22 cellular contexts compared by ENCODE assay signal in genomic region chr20:33604991-33605370, GRCh38. TPM values are rescaled to one million over a fixed set of nuclear protein-coding genes. Genes with fewer than 3 reads are reported as not detected.
A peak's percentile ranks its signal among the peaks of the same experiment; 100 is the strongest.
DNase-seq lines count a peak whose midpoint lies in the region; ATAC-seq, FAIRE-seq and TF ChIP-seq lines count a peak whose summit lies in the region.
"Had no signal": no experiment of that assay in that cellular context is flagged by ENCODE, and none has a peak within 500 bp of the region (broad histone marks: within the 10 kb centered on the region; RNA-seq: fewer than 3 reads in every experiment).

No MANE protein-coding gene starts in this region.

- peaks cover 51% of the 10 kb centered on the region for H3K36me3 Mint-ChIP-seq in brain

- H3K9me2 ChIP-seq in GM23248 (ENCODE audit: insufficient read depth) = no peaks in the 10 kb centered on the region

- H3K27me3 Mint-ChIP-seq in brain = no peaks in the 10 kb centered on the region

- DNase-seq in AG20443 (ENCODE audit: low spot score) (peak; percentile 21), GM23248 (peak; percentile 4), pons (ENCODE audit: low spot score) (peak; percentile 48), H54 (ENCODE audit: insufficient read length, low spot score) (no peak)
- DNase-seq: DMS53, EL, GF-D8, H9, KG1, MV-4-11, NCI-H1694, NCI-H2081 treated with DMSO at 0.1 percent for 48 hours, NCI-H524 treated with DMSO at 0.1 percent for 48 hours had no signal

- H3K4me2 ChIP-seq in GM23248 (ENCODE audit: unreplicated experiment) = no peak overlapping the region

- no peaks in the 10 kb centered on the region for H3F3A ChIP-seq in GM23248 (ENCODE audit: insufficient read depth)

- H3K9me3 ChIP-seq in GM23248 (ENCODE audit: low read depth) = no peaks in the 10 kb centered on the region

- H3K27me3 ChIP-seq in GM23248 (replicated peaks; ENCODE audit: insufficient read depth) = no peaks in the 10 kb centered on the region

- no peaks in the 10 kb centered on the region for H3K79me2 ChIP-seq in GM23248 (ENCODE audit: insufficient read depth)

- in situ Hi-C loops in GM23248 (cut with MboI) = no loop called here

- TF ChIP-seq CTCF in brain (conservative IDR thresholded peaks at IDR 0.05) = no peak

- 84 to 94% methylated on average over 1 of the region's 1 CpG for WGBS in GM23248 (ENCODE audit: low coverage in 1 of 2, low lambda C conversion rate in 2 of 2, missing lambda C conversion rate in 2 of 2), 2 experiments

- H3K4me1 ChIP-seq in GM23248 (ENCODE audit: insufficient read depth) = no peaks in the 10 kb centered on the region

- no peak for FAIRE-seq in H54 (lab: Jason Lieb, UNC)
- FAIRE-seq: GM12891, GM18507 had no signal

- H3K4me1 Mint-ChIP-seq in brain = peaks cover 19% of the 10 kb centered on the region
- H3K4me1 Mint-ChIP-seq: H9 had no signal

- H3K27ac Mint-ChIP-seq in brain = peak overlapping the region in 4 of 5 experiments; percentile 6 to 80 (median 43)
- H3K27ac Mint-ChIP-seq: CD14-positive monocyte had no signal

- no peak for ATAC-seq in GM21367 (IDR thresholded peaks at IDR 0.05; ENCODE audit: unreplicated experiment)
- no peak for ATAC-seq in HG03097 (IDR thresholded peaks at IDR 0.05; ENCODE audit: low FRiP score, unreplicated experiment)
- ATAC-seq in GM19463 (IDR thresholded peaks at IDR 0.05; ENCODE audit: unreplicated experiment) = no peak

- no peaks in the 10 kb centered on the region for H3K9me3 Mint-ChIP-seq in brain
- H3K9me3 Mint-ChIP-seq: CD14-positive monocyte, H9 had no signal

- H2AFZ ChIP-seq in GM23248 = no peak overlapping the region

- no peaks in the 10 kb centered on the region for H4K20me1 ChIP-seq in GM23248 (ENCODE audit: insufficient read depth)

- no peak overlapping the region for H3K9ac ChIP-seq in GM23248

- no peak overlapping the region for H3K27ac ChIP-seq in GM23248

- no peak for TF ChIP-seq POLR2A in H54 (IDR thresholded peaks at IDR 0.05; ENCODE audit: low read depth, low read length)

- H3K4me3 Mint-ChIP-seq in brain = peak overlapping the region in 2 of 5 experiments; percentile 9 to 46
- H3K4me3 Mint-ChIP-seq: CD14-positive monocyte, H9 had no signal

- H3K4me3 ChIP-seq in GM23248 = no peak overlapping the region

- peaks cover 7% of the 10 kb centered on the region; the same call in 1 of the 2 replicates for H3K36me3 ChIP-seq in GM23248 (ENCODE audit: low read depth)

RNA-seq across cellular contexts. Expression of gene C20orf144, which starts 57.1 kb away (rescaled TPM):
- total RNA-seq in GM23248 (2014; rRNA removed; shearing (Covaris generic)) = 0.63 TPM in 1 of 2 replicates, not detected in the other
- polyA plus RNA-seq in GM23248 (2016; fragmentation: Nextera tagmentation; extraction: Ambion mirVana) (0.25 and 0.41 TPM in 2 replicates), brain (ENCODE audit: insufficient read depth, low read depth, low replicate concordance) (0.14 TPM)
- total RNA-seq: Right ventricle myocardium inferior, SK-MEL-5 had no signal
- polyA plus RNA-seq: CD14-positive monocyte had no signal
